14 cellular contexts compared by ENCODE assay signal in genomic region chr2:237459741-237460174, GRCh38. TPM values are rescaled to one million over a fixed set of nuclear protein-coding genes. Genes with fewer than 3 reads are reported as not detected.
DNase-seq lines count a peak whose midpoint lies in the region; ATAC-seq, FAIRE-seq and TF ChIP-seq lines count a peak whose summit lies in the region.
"Had no signal": no experiment of that assay in that cellular context is flagged by ENCODE, and none has a peak within 500 bp of the region (broad histone marks: within the 10 kb centered on the region; RNA-seq: fewer than 3 reads in every experiment).

No MANE protein-coding gene starts in this region.

- WGBS in K562 (ENCODE audit: insufficient coverage, low coverage, missing lambda C conversion rate): 28% methylated on average over 3 of the region's 3 CpGs

- no peaks in the 10 kb centered on the region for H3K27me3 ChIP-seq in AG04450 (ENCODE audit: control insufficient read depth, insufficient read depth, low read length)
- H3K27me3 ChIP-seq in K562 (ENCODE audit: control insufficient read depth in 2 of 2, insufficient read depth in 2 of 2, low read length in 2 of 2): no peaks in the 10 kb centered on the region
- peaks cover 0 to 5% of the 10 kb centered on the region in 2 donors for H3K27me3 ChIP-seq in left lung
- H3K27me3 ChIP-seq: BLaER1 had no signal

- DNase-seq in AG04450 (ENCODE audit: low read depth, low spot score): no peak
- peak; percentile 15 for DNase-seq in HT-29 (ENCODE audit: low spot score)
- DNase-seq in K562 (ENCODE audit: extremely low read depth in 1 of 4, low spot score in 3 of 4): peak in 1 of 4 experiments; percentile 14
- no peak for DNase-seq in left lung
- DNase-seq in NCI-H187 (lab: John Stamatoyannopoulos, UW): no peak
- no peak for DNase-seq in activated CD4-positive, alpha-beta T cell treated with anti-CD3 and anti-CD28 coated beads for 36 hours
- DNase-seq: activated CD4-positive, alpha-beta T cell treated with anti-CD3 and anti-CD28 coated beads, Interleukin-2, amount 50 U/mL, for 1 hour; activated naive CD4-positive, alpha-beta T cell treated with Interleukin-2 at 50 U/mL for 16 hours; NCI-H146; NK-92 treated with Interleukin-12 subunit alpha and Interleukin-12 subunit beta, amount 100 ng/mL, for 24 hours; T-helper 1 cell had no signal

- no peak for TF ChIP-seq RAD21 in K562 (CRISPR knock-in tag; conservative IDR thresholded peaks at IDR 0.05 in 1 of 2, IDR thresholded peaks at IDR 0.05 in 1 of 2)

- TF ChIP-seq CTCF in AG04450 (IDR thresholded peaks at IDR 0.05; ENCODE audit: low read depth, low read length) (no peak), K562 (IDR thresholded peaks at IDR 0.05 in 2 of 3, conservative IDR thresholded peaks at IDR 0.05 in 1 of 3; ENCODE audit: insufficient read depth in 2 of 3, low read depth in 1 of 3, low read length in 3 of 3) (no peak), left lung (IDR thresholded peaks at IDR 0.05) (no peak)

- no peak for TF ChIP-seq POLR2A in K562 (conservative IDR thresholded peaks at IDR 0.05)

- no peak overlapping the region for H3K4me2 ChIP-seq in K562 (ENCODE audit: insufficient read depth, low read length)

- no peaks in the 10 kb centered on the region for H3K36me3 Mint-ChIP-seq in activated CD4-positive, alpha-beta T cell treated with anti-CD3 and anti-CD28 coated beads for 36 hours (ENCODE audit: low read depth)

- H3K27ac Mint-ChIP-seq in activated CD4-positive, alpha-beta T cell treated with anti-CD3 and anti-CD28 coated beads for 36 hours: no peak overlapping the region

- H3K9ac ChIP-seq in K562 (ENCODE audit: insufficient read depth in 1 of 2, low read depth in 2 of 2, low read length in 2 of 2): no peak overlapping the region
- H3K9ac ChIP-seq: BLaER1 had no signal

- FAIRE-seq in K562 (lab: Jason Lieb, UNC): no peak

- peaks cover 10% of the 10 kb centered on the region for H3K9me3 Mint-ChIP-seq in activated CD4-positive, alpha-beta T cell treated with anti-CD3 and anti-CD28 coated beads for 36 hours (ENCODE audit: low read depth)

- H4K20me1 ChIP-seq in K562 (replicated peaks; ENCODE audit: control insufficient read depth, insufficient read depth, low read length): no peaks in the 10 kb centered on the region
- H4K20me1 ChIP-seq: BLaER1 had no signal

- H3K27ac ChIP-seq in AG04450 (ENCODE audit: low read depth, low read length) (peak overlapping the region; percentile 60), K562 (ENCODE audit: extremely low read depth, low read depth, low read length) (no peak overlapping the region; the same call in 2 of the 3 replicates), left lung (no peak overlapping the region)
- H3K27ac ChIP-seq: BLaER1 had no signal

- intact Hi-C loops in K562 (cut with micrococcal nuclease): no loop called here
- intact Hi-C loops in left lung (cut with DNase I): no loop called here
- intact Hi-C loops in activated CD4-positive, alpha-beta T cell treated with anti-CD3 and anti-CD28 coated beads for 36 hours (cut with DNase I, micrococcal nuclease): loop anchor here in 1 of 2 experiments (2.0 kb wide), 1 partner anchor 19 kb away; no protein-coding TSS in a partner anchor

- ATAC-seq in K562 (0 out of 3 replicates have a peak, but pooled peaks have one; percentile 32), left lung (peak; percentile 32), GM18868 (IDR thresholded peaks at IDR 0.05; ENCODE audit: unreplicated experiment) (no peak), GM21360 (IDR thresholded peaks at IDR 0.05; ENCODE audit: unreplicated experiment) (no peak)
- no peak for ATAC-seq in activated CD4-positive, alpha-beta T cell treated with anti-CD3 and anti-CD28 coated beads for 36 hours

- H3K4me1 ChIP-seq in K562 (replicated peaks in 1 of 2; ENCODE audit: control insufficient read depth in 2 of 2, insufficient read depth in 2 of 2, low read length in 2 of 2): peaks cover 0 to 3% of the 10 kb centered on the region in 2 experiments; a peak in 2 of 5 replicates
- no peaks in the 10 kb centered on the region for H3K4me1 ChIP-seq in left lung

- no peaks in the 10 kb centered on the region for H3K79me2 ChIP-seq in K562 (ENCODE audit: control insufficient read depth, insufficient read depth, low read length)

- 0 out of 2 replicates have a peak overlapping the region, but pooled peaks have one; percentile 9 for H2AFZ ChIP-seq in K562 (ENCODE audit: low read depth, low read length)

- H3K4me1 Mint-ChIP-seq in activated CD4-positive, alpha-beta T cell treated with anti-CD3 and anti-CD28 coated beads for 36 hours: peaks cover 28% of the 10 kb centered on the region

- H3K4me3 Mint-ChIP-seq in activated CD4-positive, alpha-beta T cell treated with anti-CD3 and anti-CD28 coated beads for 36 hours: no peak overlapping the region

- CTCF ChIA-PET in AG04450 (lab: Charles Lee) (interaction anchor here (2.2 to 3.1 kb wide), 2 partner anchors 11 to 38 kb away, joined by 12 to 20 read pairs; no protein-coding TSS in a partner anchor), K562 (lab: Yijun Ruan, JAX; ENCODE audit: low intra/inter-chr PET ratio) (no interaction called here)
- CTCF ChIA-PET in activated CD4-positive, alpha-beta T cell treated with anti-CD3 and anti-CD28 coated beads for 36 hours (lab: Charles Lee): interaction anchor here (1.3 to 2.2 kb wide), 4 partner anchors 11 to 53 kb away, joined by 4 to 8 read pairs (median 8); no protein-coding TSS in a partner anchor

- no peak overlapping the region for H3K4me3 ChIP-seq in AG04450 (ENCODE audit: low read depth, low read length)
- H3K4me3 ChIP-seq in K562: no peak overlapping the region
- H3K4me3 ChIP-seq in left lung: no peak overlapping the region
- H3K4me3 ChIP-seq: BLaER1 had no signal

- H3K36me3 ChIP-seq in K562 (ENCODE audit: control insufficient read depth, insufficient read depth, low read length): no peaks in the 10 kb centered on the region
- H3K36me3 ChIP-seq in left lung: no peaks in the 10 kb centered on the region
- H3K36me3 ChIP-seq: BLaER1 had no signal

- H3K9me3 ChIP-seq in AG04450 (ENCODE audit: control insufficient read depth, insufficient read depth, low read length) (peaks cover 6% of the 10 kb centered on the region; the same call in 1 of the 2 replicates), K562 (replicated peaks; ENCODE audit: control insufficient read depth, insufficient read depth, low read depth, low read length) (no peaks in the 10 kb centered on the region), left lung (no peaks in the 10 kb centered on the region)

- in situ Hi-C loops in K562 (cut with MboI): no loop called here

- H3K27me3 Mint-ChIP-seq in activated CD4-positive, alpha-beta T cell treated with anti-CD3 and anti-CD28 coated beads for 36 hours: no peaks in the 10 kb centered on the region

- no peaks in the 10 kb centered on the region for H3K9me1 ChIP-seq in K562 (ENCODE audit: control insufficient read depth, insufficient read depth, low read length)

- no peak for TF ChIP-seq EP300 in K562 (IDR thresholded peaks at IDR 0.05; ENCODE audit: low read length)

- POLR2A ChIA-PET in AG04450 (lab: Yijun Ruan, JAX): interaction anchor here (1.0 to 2.0 kb wide), 2 partner anchors 38 to 46 kb away, joined by 3 to 9 read pairs; partner anchors contain the start of gene COL6A3
- POLR2A ChIA-PET in K562 (lab: Yijun Ruan, JAX): no interaction called here
- POLR2A ChIA-PET in activated CD4-positive, alpha-beta T cell treated with anti-CD3 and anti-CD28 coated beads for 36 hours (lab: Charles Lee): no interaction called here

- no TSS peak for BruUV-seq in K562 (replicated peaks; lab: Mats Ljungman, UMichigan)

RNA-seq across cellular contexts. Expression of gene MLPH, which starts 27.3 kb away (rescaled TPM):
- polyA plus RNA-seq in AG04450 (2011; rRNA removed) (15.5 and 15.6 TPM in 2 replicates), K562 (2011; rRNA removed) (not detected in 2 replicates), K562 (2014; fragmentation: Illumina TruSeq; extraction: Trizol) (not detected in 2 replicates), K562 (2014; fragmentation: Nextera tagmentation; extraction: Ambion mirVana) (not detected), K562 (2014; rRNA removed) (not detected in 2 replicates)
- 29.5 and 33.7 TPM in 2 replicates for polyA minus RNA-seq in AG04450 (2011; rRNA and poly(A)+ RNA removed)
- total RNA-seq in HT-29 (2014; rRNA removed; shearing (Covaris generic)): 66.1 and 67.8 TPM in 2 replicates
- total RNA-seq in K562 (2011; cell fraction: chromatin; rRNA removed; ENCODE audit: low replicate concordance): not detected in 2 replicates
- not detected in 2 replicates for total RNA-seq in K562 (2011; cell fraction: nucleolus; rRNA removed)
- not detected in 2 replicates for total RNA-seq in K562 (2011; cell fraction: nucleoplasm; rRNA removed)
- total RNA-seq in K562 (2014; rRNA removed) (not detected in 2 replicates), K562 (2014; rRNA removed; fragmentation: Illumina TruSeq; extraction: Trizol) (not detected in 2 replicates), K562 (2015; rRNA removed; fragmentation: Illumina TruSeq; extraction: Trizol) (not detected in 2 replicates), K562 (2021) (0.22 and 0.65 TPM in 2 replicates), left lung (100 to 1,000 TPM; 244 to 296 TPM)
- polyA plus RNA-seq in K562 (2011; cell fraction: cytosol; rRNA removed): not detected in 2 replicates
- polyA plus RNA-seq in K562 (2011; cell fraction: nucleus; rRNA removed): 0.24 TPM in 1 of 2 replicates, not detected in the other
- 0.12 and 0.25 TPM in 2 replicates for polyA plus RNA-seq in K562 (2012)
- polyA minus RNA-seq in K562 (2011; rRNA and poly(A)+ RNA removed): not detected in 2 replicates
- not detected in 2 replicates for polyA minus RNA-seq in K562 (2011; cell fraction: cytosol; rRNA and poly(A)+ RNA removed)
- not detected in 2 replicates for polyA minus RNA-seq in K562 (2011; cell fraction: nucleus; rRNA and poly(A)+ RNA removed)
- total RNA-seq in activated CD4-positive, alpha-beta T cell treated with anti-CD3 and anti-CD28 coated beads for 36 hours: 1 to 10 TPM in 1 of 2 experiments, under 1 TPM in 1; 0.82 to 1.2 TPM

RNA-seq across cellular contexts. Expression of gene COL6A3, which starts 45.8 kb away (rescaled TPM):
- 1,384 and 2,107 TPM in 2 replicates for polyA plus RNA-seq in AG04450 (2011; rRNA removed)
- polyA minus RNA-seq in AG04450 (2011; rRNA and poly(A)+ RNA removed): 2,516 and 3,153 TPM in 2 replicates
- total RNA-seq in HT-29 (2014; rRNA removed; shearing (Covaris generic)): 0.03 TPM in 1 of 2 replicates, not detected in the other
- total RNA-seq in K562 (2011; cell fraction: chromatin; rRNA removed; ENCODE audit: low replicate concordance): 2.5 and 3.2 TPM in 2 replicates
- 1.7 TPM in 2 replicates for total RNA-seq in K562 (2011; cell fraction: nucleolus; rRNA removed)
- total RNA-seq in K562 (2011; cell fraction: nucleoplasm; rRNA removed): 2.5 and 3.6 TPM in 2 replicates
- total RNA-seq in K562 (2014; rRNA removed): 1.5 and 2.1 TPM in 2 replicates
- 1.6 TPM in 2 replicates for total RNA-seq in K562 (2014; rRNA removed; fragmentation: Illumina TruSeq; extraction: Trizol)
- total RNA-seq in K562 (2015; rRNA removed; fragmentation: Illumina TruSeq; extraction: Trizol): 2.0 and 2.5 TPM in 2 replicates
- total RNA-seq in K562 (2021): 4.1 and 4.3 TPM in 2 replicates
- polyA plus RNA-seq in K562 (2011; rRNA removed): 0.07 and 0.11 TPM in 2 replicates
- 0.07 and 0.12 TPM in 2 replicates for polyA plus RNA-seq in K562 (2011; cell fraction: cytosol; rRNA removed)
- 0.37 and 0.55 TPM in 2 replicates for polyA plus RNA-seq in K562 (2011; cell fraction: nucleus; rRNA removed)
- polyA plus RNA-seq in K562 (2012): 3.4 and 61.3 TPM in 2 replicates
- polyA plus RNA-seq in K562 (2014; fragmentation: Illumina TruSeq; extraction: Trizol): 2.7 and 2.9 TPM in 2 replicates
- under 1 TPM; 0.39 to 0.48 TPM for polyA plus RNA-seq in K562 (2014; fragmentation: Nextera tagmentation; extraction: Ambion mirVana)
- polyA plus RNA-seq in K562 (2014; rRNA removed): 1.1 and 2.7 TPM in 2 replicates
- 0.18 and 0.60 TPM in 2 replicates for polyA minus RNA-seq in K562 (2011; rRNA and poly(A)+ RNA removed)
- polyA minus RNA-seq in K562 (2011; cell fraction: cytosol; rRNA and poly(A)+ RNA removed): 0.91 and 1.4 TPM in 2 replicates
- 0.13 and 0.56 TPM in 2 replicates for polyA minus RNA-seq in K562 (2011; cell fraction: nucleus; rRNA and poly(A)+ RNA removed)
- 100 to 1,000 TPM; 598 to 868 TPM for total RNA-seq in left lung
- 10 to 100 TPM; 29.9 to 36.4 TPM for total RNA-seq in activated CD4-positive, alpha-beta T cell treated with anti-CD3 and anti-CD28 coated beads for 36 hours

Comparison
In these comparisons a context has a peak if more than half of its experiments do, and no peak if none do; other contexts are left out.
1. ATAC-seq: peak in K562 (single experiment) and left lung (single experiment); none in GM18868 (single experiment), GM21360 (single experiment) and activated CD4-positive, alpha-beta T cell treated with anti-CD3 and anti-CD28 coated beads for 36 hours (single experiment).
2. RNA of gene MLPH, which starts 27.3 kb away (total RNA-seq): 244 to 296 TPM in left lung and 66.1 to 67.8 TPM in HT-29; 0.82 to 1.2 TPM in activated CD4-positive, alpha-beta T cell treated with anti-CD3 and anti-CD28 coated beads for 36 hours and 0.22 to 0.65 TPM in K562; every median in the first group is over 10 times any median in the second.
3. RNA of gene COL6A3, which starts 45.8 kb away (total RNA-seq): 598 to 868 TPM in left lung; 29.9 to 36.4 TPM in activated CD4-positive, alpha-beta T cell treated with anti-CD3 and anti-CD28 coated beads for 36 hours, 1.5 to 4.3 TPM in K562 and 0.03 TPM in HT-29; every median in the first group is over 10 times any median in the second.